Comparison of ENCODE assay signal across 10 cellular contexts in the genomic region with DNA sequence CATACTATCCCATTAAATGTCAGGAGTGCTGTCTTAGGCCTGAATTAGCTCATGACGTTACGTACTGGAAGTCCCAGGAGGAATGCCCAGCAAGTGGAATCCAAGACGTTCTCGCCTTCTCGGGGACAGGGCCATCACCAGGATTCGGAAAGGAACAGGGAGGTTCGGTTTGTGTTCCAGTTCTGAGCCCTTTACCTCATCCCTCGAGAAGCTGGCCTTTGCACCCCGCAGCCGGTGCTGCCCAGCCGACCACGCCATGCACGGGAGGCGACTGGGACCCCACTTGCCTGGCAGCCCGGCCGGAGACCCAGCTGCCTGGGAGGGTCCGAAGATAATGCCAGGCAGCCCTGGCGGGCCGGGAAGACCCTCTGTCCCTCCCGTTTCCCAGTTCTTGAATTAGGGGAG. TPM values are rescaled to one million over a fixed set of nuclear protein-coding genes. Genes with fewer than 3 reads are reported as not detected.
A peak's percentile ranks its signal among the peaks of the same experiment; 100 is the strongest.
DNase-seq lines count a peak whose midpoint lies in the region; ATAC-seq and TF ChIP-seq lines count a peak whose summit lies in the region.
"Had no signal": no experiment of that assay in that cellular context is flagged by ENCODE, and none has a peak within 500 bp of the region (broad histone marks: within the 10 kb centered on the region; RNA-seq: fewer than 3 reads in every experiment).

No MANE protein-coding gene starts in this region.

- peak overlapping the region; percentile 86 for H3K4me3 ChIP-seq in BJ (ENCODE audit: low read depth, low read length)
- H3K4me3 ChIP-seq in cardiac muscle cell, result peak overlapping the region; percentile 56
- peak overlapping the region; percentile 84 for H3K4me3 ChIP-seq in ovary

- no peak for DNase-seq in BJ (ENCODE audit: low read depth)
- DNase-seq in activated T-helper 2 cell treated with anti-CD3 and anti-CD28 coated beads, Interferon-gamma antibody, Interleukin-2, Interleukin-4, amounts not matched to agents 10 μg/mL and 5 μg/mL and 100 μg/mL, durations not matched to agents 14 hours and 24 hours and 36 hours (ENCODE audit: low spot score), result no peak
- DNase-seq in cardiac muscle cell (ENCODE audit: low read depth in 1 of 2, low spot score in 1 of 2), result peak in 1 of 2 donors; percentile 48
- DNase-seq in ovary, result peak in 4 of 5 donors; percentile 53 to 74 (median 62)
- DNase-seq in erythroblast (lab: John Stamatoyannopoulos, UW), result no peak
- DNase-seq: activated T-cell treated with anti-CD3 and anti-CD28 coated beads, Interleukin-2, amount 50 U/mL, for 1 hour; NCI-H2171 treated with DMSO at 0.1 percent for 48 hours had no signal

- TF ChIP-seq CTCF in BJ (IDR thresholded peaks at IDR 0.05; ENCODE audit: insufficient read depth, low read depth, low read length), result no peak
- TF ChIP-seq CTCF in cardiac muscle cell (IDR thresholded peaks at IDR 0.05; ENCODE audit: low read depth, low read length), result no peak
- TF ChIP-seq CTCF in ovary (IDR thresholded peaks at IDR 0.05), result no peak

- peak overlapping the region; percentile 37 for H3K4me3 Mint-ChIP-seq in activated T-helper 2 cell treated with anti-CD3 and anti-CD28 coated beads, Interferon-gamma antibody, Interleukin-2, Interleukin-4, amounts not matched to agents 10 μg/mL and 5 μg/mL and 100 μg/mL, durations not matched to agents 14 hours and 24 hours and 36 hours (ENCODE audit: low read depth)

- intact Hi-C loops in activated T-helper 2 cell treated with anti-CD3 and anti-CD28 coated beads, Interferon-gamma antibody, Interleukin-2, Interleukin-4, amounts not matched to agents 10 μg/mL and 5 μg/mL and 100 μg/mL, durations not matched to agents 14 hours and 24 hours and 36 hours (cut with micrococcal nuclease), result loop anchor here (10.0 kb wide), 1 partner anchor 251 kb away; a partner anchor contains a TSS
- intact Hi-C loops in ovary (cut with DNase I), result loop anchor here in 3 of 4 donors (10.0 kb wide), 2 partner anchors 251 to 361 kb away; a partner anchor contains a TSS

- H3K27ac Mint-ChIP-seq in activated T-helper 2 cell treated with anti-CD3 and anti-CD28 coated beads, Interferon-gamma antibody, Interleukin-2, Interleukin-4, amounts not matched to agents 10 μg/mL and 5 μg/mL and 100 μg/mL, durations not matched to agents 14 hours and 24 hours and 36 hours, result no peak overlapping the region

- H3K27me3 Mint-ChIP-seq in activated T-helper 2 cell treated with anti-CD3 and anti-CD28 coated beads, Interferon-gamma antibody, Interleukin-2, Interleukin-4, amounts not matched to agents 10 μg/mL and 5 μg/mL and 100 μg/mL, durations not matched to agents 14 hours and 24 hours and 36 hours (ENCODE audit: low read depth), result peaks cover 60% of the 10 kb centered on the region

- no peak for ATAC-seq in activated CD4-positive, CD25-positive, alpha-beta regulatory T cell treated with anti-CD3 and anti-CD28 coated beads, Interleukin-2, amount 50 U/mL, for 24 hours
- ATAC-seq in HG02981 (IDR thresholded peaks at IDR 0.05; ENCODE audit: unreplicated experiment), result no peak
- no peak for ATAC-seq in HG03280 (IDR thresholded peaks at IDR 0.05; ENCODE audit: unreplicated experiment)

- H3K27me3 ChIP-seq in BJ (ENCODE audit: control insufficient read depth, insufficient read depth, low read length), result no peaks in the 10 kb centered on the region
- no peaks in the 10 kb centered on the region for H3K27me3 ChIP-seq in cardiac muscle cell
- no peaks in the 10 kb centered on the region for H3K27me3 ChIP-seq in ovary

- no peaks in the 10 kb centered on the region for H3K36me3 Mint-ChIP-seq in activated T-helper 2 cell treated with anti-CD3 and anti-CD28 coated beads, Interferon-gamma antibody, Interleukin-2, Interleukin-4, amounts not matched to agents 10 μg/mL and 5 μg/mL and 100 μg/mL, durations not matched to agents 14 hours and 24 hours and 36 hours (ENCODE audit: low read depth)

- CTCF ChIA-PET in BJ (lab: Yijun Ruan, JAX), result interaction anchor here (0.6 to 4.3 kb wide), 3 partner anchors 74 to 86 kb away, joined by 3 to 32 read pairs (median 3); no protein-coding TSS in a partner anchor

- no peaks in the 10 kb centered on the region for H3K36me3 ChIP-seq in BJ (ENCODE audit: control insufficient read depth, insufficient read depth, low read length)
- H3K36me3 ChIP-seq in cardiac muscle cell, result no peaks in the 10 kb centered on the region
- H3K36me3 ChIP-seq in ovary, result no peaks in the 10 kb centered on the region

- H3K27ac ChIP-seq in cardiac muscle cell (peak overlapping the region; percentile 3), ovary (peak overlapping the region; percentile 96 to 98)

- no peak for TF ChIP-seq POLR2A in ovary (IDR thresholded peaks at IDR 0.05)
- TF ChIP-seq POLR2A in erythroblast (IDR thresholded peaks at IDR 0.05; ENCODE audit: low read length), result no peak

- POLR2A ChIA-PET in BJ (lab: Charles Lee), result no interaction called here

- WGBS in ovary, 3 donors, result 48 to 65% (median 64%) methylated on average over 14 to 20 of the region's 20 CpGs

- H3K4me1 Mint-ChIP-seq in activated T-helper 2 cell treated with anti-CD3 and anti-CD28 coated beads, Interferon-gamma antibody, Interleukin-2, Interleukin-4, amounts not matched to agents 10 μg/mL and 5 μg/mL and 100 μg/mL, durations not matched to agents 14 hours and 24 hours and 36 hours (ENCODE audit: low read depth), result peaks cover 8% of the 10 kb centered on the region

- H3K4me1 ChIP-seq in cardiac muscle cell (ENCODE audit: low read depth) (peaks cover 12% of the 10 kb centered on the region), ovary (ENCODE audit: insufficient read depth) (peaks cover 19% of the 10 kb centered on the region)

- H3K9me3 Mint-ChIP-seq in activated T-helper 2 cell treated with anti-CD3 and anti-CD28 coated beads, Interferon-gamma antibody, Interleukin-2, Interleukin-4, amounts not matched to agents 10 μg/mL and 5 μg/mL and 100 μg/mL, durations not matched to agents 14 hours and 24 hours and 36 hours, result no peaks in the 10 kb centered on the region

- TF ChIP-seq EP300 in ovary (IDR thresholded peaks at IDR 0.05), result peak; percentile 83

- no peaks in the 10 kb centered on the region for H3K9me3 ChIP-seq in cardiac muscle cell (ENCODE audit: low read depth)
- no peaks in the 10 kb centered on the region for H3K9me3 ChIP-seq in ovary

RNA-seq across cellular contexts. Expression of a gene that starts 0.8 kb away (rescaled TPM):
- 15.3 and 20.9 TPM in 2 replicates for polyA plus RNA-seq in BJ (2011; rRNA removed)
- 19.6 and 20.3 TPM in 2 replicates for polyA minus RNA-seq in BJ (2011; rRNA and poly(A)+ RNA removed)
- 0.52 and 0.62 TPM in 2 replicates for total RNA-seq in activated T-helper 2 cell treated with anti-CD3 and anti-CD28 coated beads, Interferon-gamma antibody, Interleukin-2, Interleukin-4, amounts not matched to agents 10 μg/mL and 5 μg/mL and 100 μg/mL, durations not matched to agents 14 hours and 24 hours and 36 hours
- 15.4 and 22.5 TPM in 2 replicates for total RNA-seq in cardiac muscle cell
- polyA plus RNA-seq in cardiac muscle cell, result 1.9 and 4.8 TPM in 2 replicates
- 10 to 100 TPM; 26.0 to 69.2 (median 36.1) TPM for total RNA-seq in ovary
- 10 to 100 TPM; 16.4 to 51.0 TPM for polyA plus RNA-seq in ovary

Comparison
In these comparisons a context has a peak if more than half of its experiments do, and no peak if none do; other contexts are left out.
1. DNase-seq: peak in ovary (4 of 5); none in BJ (single experiment), activated T-helper 2 cell treated with anti-CD3 and anti-CD28 coated beads, Interferon-gamma antibody, Interleukin-2, Interleukin-4, amounts not matched to agents 10 μg/mL and 5 μg/mL and 100 μg/mL, durations not matched to agents 14 hours and 24 hours and 36 hours (single experiment) and erythroblast (0 of 2).
2. RNA of a gene that starts 0.8 kb away (total RNA-seq): 26.0 to 69.2 TPM in ovary and 15.4 to 22.5 TPM in cardiac muscle cell; 0.52 to 0.62 TPM in activated T-helper 2 cell treated with anti-CD3 and anti-CD28 coated beads, Interferon-gamma antibody, Interleukin-2, Interleukin-4, amounts not matched to agents 10 μg/mL and 5 μg/mL and 100 μg/mL, durations not matched to agents 14 hours and 24 hours and 36 hours; every median in the first group is over 10 times any median in the second.
3. Peak in every context shown above with its lines, with median percentiles within 50 percentile points of each other: H3K4me3 ChIP-seq.